In genomic region chr15:34239151-34239761, GRCh38 we compare ENCODE assay signal across 9 cellular contexts. TPM values are rescaled to one million over a fixed set of nuclear protein-coding genes. Genes with fewer than 3 reads are reported as not detected.
DNase-seq lines count a peak whose midpoint lies in the region; ATAC-seq, FAIRE-seq and TF ChIP-seq lines count a peak whose summit lies in the region.
"Had no signal": no experiment of that assay in that cellular context is flagged by ENCODE, and none has a peak within 500 bp of the region (broad histone marks: within the 10 kb centered on the region; RNA-seq: fewer than 3 reads in every experiment).

No MANE protein-coding gene starts in this region.

- H3K4me3 ChIP-seq in AG04450 (ENCODE audit: low read depth, low read length) = no peak overlapping the region; the same call in 1 of the 2 replicates

- H3K27ac Mint-ChIP-seq in activated naive CD4-positive, alpha-beta T cell treated with anti-CD3 and anti-CD28 coated beads, Interleukin-2, amount 50 U/mL, for 24 hours = peak overlapping the region; percentile 100
- no peak overlapping the region for H3K27ac Mint-ChIP-seq in glutamatergic neuron (ENCODE audit: unreplicated experiment)

- no peaks in the 10 kb centered on the region for H3K9me3 ChIP-seq in AG04450 (ENCODE audit: control insufficient read depth, insufficient read depth, low read length)

- no peak for FAIRE-seq in D721Med (lab: Jason Lieb, UNC)

- CTCF ChIA-PET in AG04450 (lab: Charles Lee) = interaction anchor here (0.9 kb wide), 1 partner anchor 129 kb away, joined by 3 read pairs; no protein-coding TSS in a partner anchor

- no peaks in the 10 kb centered on the region for H3K27me3 Mint-ChIP-seq in activated naive CD4-positive, alpha-beta T cell treated with anti-CD3 and anti-CD28 coated beads, Interleukin-2, amount 50 U/mL, for 24 hours
- no peaks in the 10 kb centered on the region for H3K27me3 Mint-ChIP-seq in glutamatergic neuron (ENCODE audit: unreplicated experiment)

- TF ChIP-seq CTCF in AG04450 (IDR thresholded peaks at IDR 0.05; ENCODE audit: low read depth, low read length) (no peak), D721Med (IDR thresholded peaks at IDR 0.05; ENCODE audit: insufficient read depth, missing control alignments) (no peak), glutamatergic neuron (IDR thresholded peaks at IDR 0.05; ENCODE audit: partially characterized antibody, unreplicated experiment) (no peak)

- H3K36me3 Mint-ChIP-seq in activated naive CD4-positive, alpha-beta T cell treated with anti-CD3 and anti-CD28 coated beads, Interleukin-2, amount 50 U/mL, for 24 hours = peaks cover 14% of the 10 kb centered on the region
- H3K36me3 Mint-ChIP-seq in glutamatergic neuron (ENCODE audit: unreplicated experiment) = no peaks in the 10 kb centered on the region

- POLR2A ChIA-PET in AG04450 (lab: Yijun Ruan, JAX) = no interaction called here

- H3K27me3 ChIP-seq in AG04450 (ENCODE audit: control insufficient read depth, insufficient read depth, low read length) = no peaks in the 10 kb centered on the region

- no peak for ATAC-seq in HG02973 (IDR thresholded peaks at IDR 0.05; ENCODE audit: unreplicated experiment)

- peak overlapping the region; percentile 85 for H3K27ac ChIP-seq in AG04450 (ENCODE audit: low read depth, low read length)
- H3K27ac ChIP-seq: HL-60 had no signal

- H3K9me3 Mint-ChIP-seq in activated naive CD4-positive, alpha-beta T cell treated with anti-CD3 and anti-CD28 coated beads, Interleukin-2, amount 50 U/mL, for 24 hours = no peaks in the 10 kb centered on the region
- no peaks in the 10 kb centered on the region for H3K9me3 Mint-ChIP-seq in glutamatergic neuron (ENCODE audit: unreplicated experiment)

- peak overlapping the region; percentile 88 for H3K4me3 Mint-ChIP-seq in activated naive CD4-positive, alpha-beta T cell treated with anti-CD3 and anti-CD28 coated beads, Interleukin-2, amount 50 U/mL, for 24 hours
- H3K4me3 Mint-ChIP-seq in glutamatergic neuron (ENCODE audit: unreplicated experiment) = no peak overlapping the region

- DNase-seq in AG04450 (ENCODE audit: low read depth, low spot score) (peak; percentile 49), HS-27A (ENCODE audit: low read depth) (peak; percentile 87), kidney glomerular epithelial cell (lab: John Stamatoyannopoulos, UW) (peak; percentile 87), D721Med (ENCODE audit: insufficient read length, low spot score) (no peak), glutamatergic neuron (no peak), activated gamma-delta T cell treated with Interleukin-2 at 50 U/mL for 16 hours (no peak)

- H3K4me1 Mint-ChIP-seq in activated naive CD4-positive, alpha-beta T cell treated with anti-CD3 and anti-CD28 coated beads, Interleukin-2, amount 50 U/mL, for 24 hours = peaks cover 29% of the 10 kb centered on the region
- H3K4me1 Mint-ChIP-seq in glutamatergic neuron (ENCODE audit: low read depth, unreplicated experiment) = no peaks in the 10 kb centered on the region

RNA-seq across cellular contexts. Expression of gene EMC4, which starts 14.4 kb away (rescaled TPM):
- 84.1 and 89.4 TPM in 2 replicates for polyA plus RNA-seq in AG04450 (2011; rRNA removed)
- 16.4 and 22.6 TPM in 2 replicates for polyA minus RNA-seq in AG04450 (2011; rRNA and poly(A)+ RNA removed)
- total RNA-seq in glutamatergic neuron (ENCODE audit: unreplicated experiment) = 98.4 TPM

RNA-seq across cellular contexts. Expression of gene KATNBL1, which starts 29.4 kb away (rescaled TPM):
- 25.2 and 46.6 TPM in 2 replicates for polyA plus RNA-seq in AG04450 (2011; rRNA removed)
- 9.9 and 18.1 TPM in 2 replicates for polyA minus RNA-seq in AG04450 (2011; rRNA and poly(A)+ RNA removed)
- total RNA-seq in glutamatergic neuron (ENCODE audit: unreplicated experiment) = 64.7 TPM

Comparison
In these comparisons a context has a peak if more than half of its experiments do, and no peak if none do; other contexts are left out.
1. DNase-seq: peak in AG04450 (single experiment), HS-27A (single experiment) and kidney glomerular epithelial cell (single experiment); none in D721Med (single experiment), glutamatergic neuron (single experiment) and activated gamma-delta T cell treated with Interleukin-2 at 50 U/mL for 16 hours (single experiment).